In the genomic region with DNA sequence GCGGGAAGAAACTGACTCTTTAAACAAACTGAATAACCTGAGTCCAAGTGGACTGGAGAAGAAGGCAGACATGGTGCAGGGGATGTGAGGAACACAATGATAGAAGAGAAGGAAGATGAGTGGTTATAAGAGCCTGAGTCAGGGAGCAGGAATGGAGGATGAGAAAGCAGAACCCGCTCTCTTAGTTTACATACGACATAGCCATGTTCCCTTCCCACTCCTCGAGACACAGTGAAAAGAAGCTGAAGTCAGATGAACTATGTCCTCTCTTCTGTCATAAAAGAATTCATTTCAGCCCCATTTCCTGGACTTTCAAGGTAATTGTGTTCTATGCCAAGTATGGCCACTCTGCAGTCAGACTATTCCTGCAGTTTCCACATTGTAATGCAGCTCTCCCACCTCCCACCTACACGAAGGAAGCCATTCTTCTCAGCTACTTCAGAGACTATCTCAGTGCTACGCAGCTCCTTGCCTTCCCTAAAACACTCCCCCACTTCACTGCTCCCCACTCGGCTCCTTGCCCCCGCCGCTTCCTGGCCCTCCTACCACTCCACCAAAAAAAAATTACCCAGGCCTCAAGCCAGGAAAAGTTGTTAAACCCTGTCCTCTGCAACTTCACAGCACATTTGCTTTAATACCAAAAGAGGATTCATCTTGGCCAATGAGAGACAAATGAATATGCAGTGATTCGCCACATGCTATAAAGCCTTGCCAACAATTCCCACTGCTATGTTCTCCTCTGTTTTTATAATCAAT, we compare ENCODE assay signal across 1 cellular context.
TF ChIP-seq lines count a peak whose summit lies in the region.

No MANE protein-coding gene starts in this region.

TF ChIP-seq in H1, 55 proteins besides CTCF, POLR2A, EP300 and RAD21:
- TF ChIP-seq POLR2AphosphoS5 (IDR thresholded peaks at IDR 0.05; ENCODE audit: low read depth, low read length) (no peak), RBBP5 (IDR thresholded peaks at IDR 0.05; ENCODE audit: borderline replicate concordance, low read depth, low read length) (no peak), FOSL1 (IDR thresholded peaks at IDR 0.05; ENCODE audit: insufficient read depth, low read depth, low read length) (no peak), RFX5 (IDR thresholded peaks at IDR 0.05; ENCODE audit: borderline replicate concordance, low read depth, low read length) (no peak), HDAC2 (IDR thresholded peaks at IDR 0.05; ENCODE audit: borderline replicate concordance in 1 of 2, low read depth in 2 of 2, low read length in 2 of 2) (no peak), POU5F1 (IDR thresholded peaks at IDR 0.05; ENCODE audit: low read depth, low read length) (no peak), JUND (IDR thresholded peaks at IDR 0.05; ENCODE audit: low read length) (no peak), TBP (IDR thresholded peaks at IDR 0.05; ENCODE audit: low read depth, low read length) (no peak), CHD2 (IDR thresholded peaks at IDR 0.05; ENCODE audit: low read length) (no peak), USF2 (IDR thresholded peaks at IDR 0.05; ENCODE audit: low read length) (no peak), YY1 (IDR thresholded peaks at IDR 0.05; ENCODE audit: low read depth, low read length) (no peak), CHD1 (IDR thresholded peaks at IDR 0.05; ENCODE audit: low read depth, low read length) (no peak), TCF12 (IDR thresholded peaks at IDR 0.05; ENCODE audit: low read depth, low read length) (no peak)
- TF ChIP-seq, protein P1, sequence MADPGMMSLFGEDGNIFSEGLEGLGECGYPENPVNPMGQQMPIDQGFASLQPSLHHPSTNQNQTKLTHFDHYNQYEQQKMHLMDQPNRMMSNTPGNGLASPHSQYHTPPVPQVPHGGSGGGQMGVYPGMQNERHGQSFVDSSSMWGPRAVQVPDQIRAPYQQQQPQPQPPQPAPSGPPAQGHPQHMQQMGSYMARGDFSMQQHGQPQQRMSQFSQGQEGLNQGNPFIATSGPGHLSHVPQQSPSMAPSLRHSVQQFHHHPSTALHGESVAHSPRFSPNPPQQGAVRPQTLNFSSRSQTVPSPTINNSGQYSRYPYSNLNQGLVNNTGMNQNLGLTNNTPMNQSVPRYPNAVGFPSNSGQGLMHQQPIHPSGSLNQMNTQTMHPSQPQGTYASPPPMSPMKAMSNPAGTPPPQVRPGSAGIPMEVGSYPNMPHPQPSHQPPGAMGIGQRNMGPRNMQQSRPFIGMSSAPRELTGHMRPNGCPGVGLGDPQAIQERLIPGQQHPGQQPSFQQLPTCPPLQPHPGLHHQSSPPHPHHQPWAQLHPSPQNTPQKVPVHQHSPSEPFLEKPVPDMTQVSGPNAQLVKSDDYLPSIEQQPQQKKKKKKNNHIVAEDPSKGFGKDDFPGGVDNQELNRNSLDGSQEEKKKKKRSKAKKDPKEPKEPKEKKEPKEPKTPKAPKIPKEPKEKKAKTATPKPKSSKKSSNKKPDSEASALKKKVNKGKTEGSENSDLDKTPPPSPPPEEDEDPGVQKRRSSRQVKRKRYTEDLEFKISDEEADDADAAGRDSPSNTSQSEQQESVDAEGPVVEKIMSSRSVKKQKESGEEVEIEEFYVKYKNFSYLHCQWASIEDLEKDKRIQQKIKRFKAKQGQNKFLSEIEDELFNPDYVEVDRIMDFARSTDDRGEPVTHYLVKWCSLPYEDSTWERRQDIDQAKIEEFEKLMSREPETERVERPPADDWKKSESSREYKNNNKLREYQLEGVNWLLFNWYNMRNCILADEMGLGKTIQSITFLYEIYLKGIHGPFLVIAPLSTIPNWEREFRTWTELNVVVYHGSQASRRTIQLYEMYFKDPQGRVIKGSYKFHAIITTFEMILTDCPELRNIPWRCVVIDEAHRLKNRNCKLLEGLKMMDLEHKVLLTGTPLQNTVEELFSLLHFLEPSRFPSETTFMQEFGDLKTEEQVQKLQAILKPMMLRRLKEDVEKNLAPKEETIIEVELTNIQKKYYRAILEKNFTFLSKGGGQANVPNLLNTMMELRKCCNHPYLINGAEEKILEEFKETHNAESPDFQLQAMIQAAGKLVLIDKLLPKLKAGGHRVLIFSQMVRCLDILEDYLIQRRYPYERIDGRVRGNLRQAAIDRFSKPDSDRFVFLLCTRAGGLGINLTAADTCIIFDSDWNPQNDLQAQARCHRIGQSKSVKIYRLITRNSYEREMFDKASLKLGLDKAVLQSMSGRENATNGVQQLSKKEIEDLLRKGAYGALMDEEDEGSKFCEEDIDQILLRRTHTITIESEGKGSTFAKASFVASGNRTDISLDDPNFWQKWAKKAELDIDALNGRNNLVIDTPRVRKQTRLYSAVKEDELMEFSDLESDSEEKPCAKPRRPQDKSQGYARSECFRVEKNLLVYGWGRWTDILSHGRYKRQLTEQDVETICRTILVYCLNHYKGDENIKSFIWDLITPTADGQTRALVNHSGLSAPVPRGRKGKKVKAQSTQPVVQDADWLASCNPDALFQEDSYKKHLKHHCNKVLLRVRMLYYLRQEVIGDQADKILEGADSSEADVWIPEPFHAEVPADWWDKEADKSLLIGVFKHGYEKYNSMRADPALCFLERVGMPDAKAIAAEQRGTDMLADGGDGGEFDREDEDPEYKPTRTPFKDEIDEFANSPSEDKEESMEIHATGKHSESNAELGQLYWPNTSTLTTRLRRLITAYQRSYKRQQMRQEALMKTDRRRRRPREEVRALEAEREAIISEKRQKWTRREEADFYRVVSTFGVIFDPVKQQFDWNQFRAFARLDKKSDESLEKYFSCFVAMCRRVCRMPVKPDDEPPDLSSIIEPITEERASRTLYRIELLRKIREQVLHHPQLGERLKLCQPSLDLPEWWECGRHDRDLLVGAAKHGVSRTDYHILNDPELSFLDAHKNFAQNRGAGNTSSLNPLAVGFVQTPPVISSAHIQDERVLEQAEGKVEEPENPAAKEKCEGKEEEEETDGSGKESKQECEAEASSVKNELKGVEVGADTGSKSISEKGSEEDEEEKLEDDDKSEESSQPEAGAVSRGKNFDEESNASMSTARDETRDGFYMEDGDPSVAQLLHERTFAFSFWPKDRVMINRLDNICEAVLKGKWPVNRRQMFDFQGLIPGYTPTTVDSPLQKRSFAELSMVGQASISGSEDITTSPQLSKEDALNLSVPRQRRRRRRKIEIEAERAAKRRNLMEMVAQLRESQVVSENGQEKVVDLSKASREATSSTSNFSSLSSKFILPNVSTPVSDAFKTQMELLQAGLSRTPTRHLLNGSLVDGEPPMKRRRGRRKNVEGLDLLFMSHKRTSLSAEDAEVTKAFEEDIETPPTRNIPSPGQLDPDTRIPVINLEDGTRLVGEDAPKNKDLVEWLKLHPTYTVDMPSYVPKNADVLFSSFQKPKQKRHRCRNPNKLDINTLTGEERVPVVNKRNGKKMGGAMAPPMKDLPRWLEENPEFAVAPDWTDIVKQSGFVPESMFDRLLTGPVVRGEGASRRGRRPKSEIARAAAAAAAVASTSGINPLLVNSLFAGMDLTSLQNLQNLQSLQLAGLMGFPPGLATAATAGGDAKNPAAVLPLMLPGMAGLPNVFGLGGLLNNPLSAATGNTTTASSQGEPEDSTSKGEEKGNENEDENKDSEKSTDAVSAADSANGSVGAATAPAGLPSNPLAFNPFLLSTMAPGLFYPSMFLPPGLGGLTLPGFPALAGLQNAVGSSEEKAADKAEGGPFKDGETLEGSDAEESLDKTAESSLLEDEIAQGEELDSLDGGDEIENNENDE (IDR thresholded peaks at IDR 0.05; ENCODE audit: insufficient replicate concordance, low read length), result no peak
